Comparison of ENCODE assay signal across 17 cellular contexts in the genomic region with DNA sequence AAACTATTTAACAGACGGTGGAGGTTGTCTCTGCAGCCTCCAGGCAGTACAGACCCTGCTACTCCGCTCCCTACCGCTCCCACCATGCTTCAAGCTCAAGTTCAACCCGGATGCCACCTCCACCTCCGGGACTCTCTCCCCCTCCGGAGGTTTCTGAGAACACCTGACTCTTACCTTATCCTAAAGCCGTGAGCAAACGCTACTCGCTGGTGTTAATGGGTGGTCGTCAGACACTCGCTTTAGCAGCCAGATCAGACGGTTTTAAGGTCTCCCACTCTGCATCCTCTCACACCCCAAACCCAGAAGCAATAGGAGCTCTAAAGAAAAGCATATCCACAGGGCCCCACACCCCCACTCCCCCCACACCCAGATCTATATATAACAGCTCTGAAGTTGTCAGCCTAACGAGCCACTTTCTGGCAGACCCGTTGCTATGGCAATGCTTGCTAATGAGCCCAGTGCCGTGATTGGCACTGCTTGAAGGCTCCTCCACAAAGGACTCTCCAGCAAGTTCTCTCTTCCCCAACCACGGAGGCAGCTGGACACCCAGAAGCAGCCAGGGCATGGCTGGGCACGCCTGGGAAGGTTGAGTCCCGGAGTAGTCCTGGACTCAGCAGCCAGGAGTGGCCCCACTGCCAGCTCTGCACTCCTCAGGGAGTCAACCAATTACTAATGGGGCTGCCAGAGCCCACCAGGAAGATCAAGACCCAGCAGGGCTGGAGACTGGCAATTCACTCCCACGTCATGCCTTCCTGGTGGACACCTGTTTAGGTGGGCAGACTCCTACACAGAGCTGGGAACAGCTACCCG.
A peak's percentile ranks its signal among the peaks of the same experiment; 100 is the strongest.
DNase-seq lines count a peak whose midpoint lies in the region; ATAC-seq and TF ChIP-seq lines count a peak whose summit lies in the region.
"Had no signal": no experiment of that assay in that cellular context is flagged by ENCODE, and none has a peak within 500 bp of the region (broad histone marks: within the 10 kb centered on the region; RNA-seq: fewer than 3 reads in every experiment).

No MANE protein-coding gene starts in this region.

- H3K4me3 ChIP-seq in heart right ventricle (no peak overlapping the region), coronary artery (peak overlapping the region; percentile 9)
- H3K4me3 ChIP-seq: left lung, vagina had no signal

- peaks cover 5% of the 10 kb centered on the region for H3K36me3 Mint-ChIP-seq in neural crest cell (ENCODE audit: low read depth)
- no peaks in the 10 kb centered on the region for H3K36me3 Mint-ChIP-seq in activated CD4-positive, alpha-beta T cell treated with anti-CD3 and anti-CD28 coated beads, Interleukin-2, amount 10 ng/mL, durations not matched to agents 24 days and 14 days (ENCODE audit: low read depth)
- H3K36me3 Mint-ChIP-seq: activated naive CD8-positive, alpha-beta T cell treated with anti-CD3 and anti-CD28 coated beads for 36 hours; naive thymus-derived CD8-positive, alpha-beta T cell; stimulated activated memory B cell treated with anti-CD40 and anti-IgM and Interleukin-4, amounts not matched to agents 10 μg/mL and 1 μg/mL and 100 μg/mL, for 72 hours; T-cell had no signal

- no peaks in the 10 kb centered on the region for H3K27me3 ChIP-seq in heart right ventricle
- H3K27me3 ChIP-seq: vagina had no signal

- peaks cover 6 to 66% (median 17%) of the 10 kb centered on the region in 9 donors for H3K4me1 ChIP-seq in heart right ventricle

- no peaks in the 10 kb centered on the region for H3K9me3 ChIP-seq in heart right ventricle
- H3K9me3 ChIP-seq: left lung, vagina had no signal

- H3K27ac ChIP-seq in heart right ventricle (no peak overlapping the region), coronary artery (peak overlapping the region in 1 of 2 donors; percentile 38)
- H3K27ac ChIP-seq: left lung, vagina had no signal

- H3K4me3 Mint-ChIP-seq in neural crest cell: peak overlapping the region; percentile 36
- H3K4me3 Mint-ChIP-seq in activated CD4-positive, alpha-beta T cell treated with anti-CD3 and anti-CD28 coated beads, Interleukin-2, amount 10 ng/mL, durations not matched to agents 24 days and 14 days: no peak overlapping the region
- H3K4me3 Mint-ChIP-seq: activated naive CD8-positive, alpha-beta T cell treated with anti-CD3 and anti-CD28 coated beads for 36 hours; naive thymus-derived CD8-positive, alpha-beta T cell; stimulated activated memory B cell treated with anti-CD40 and anti-IgM and Interleukin-4, amounts not matched to agents 10 μg/mL and 1 μg/mL and 100 μg/mL, for 72 hours; T-cell had no signal

- ATAC-seq in left cardiac atrium (no peak), heart right ventricle (no peak)
- ATAC-seq: left lung; naive thymus-derived CD8-positive, alpha-beta T cell; stimulated activated memory B cell treated with anti-CD40 and anti-IgM and Interleukin-4, amounts not matched to agents 10 μg/mL and 1 μg/mL and 100 μg/mL, for 72 hours; T-cell had no signal

- peak; percentile 0 for DNase-seq in left cardiac atrium
- no peak for DNase-seq in heart right ventricle
- no peak for DNase-seq in coronary artery (ENCODE audit: low spot score)
- no peak for DNase-seq in neural crest cell (ENCODE audit: low read depth, low spot score)
- DNase-seq in NCI-H2171 (lab: John Stamatoyannopoulos, UW): no peak
- no peak for DNase-seq in KG1 (lab: John Stamatoyannopoulos, UW)
- DNase-seq in activated CD4-positive, alpha-beta T cell treated with anti-CD3 and anti-CD28 coated beads, Interleukin-2, amount 10 ng/mL, durations not matched to agents 24 days and 14 days: no peak
- no peak for DNase-seq in NCI-H774 (lab: John Stamatoyannopoulos, UW)
- DNase-seq: activated naive CD8-positive, alpha-beta T cell treated with anti-CD3 and anti-CD28 coated beads for 36 hours; COR-L47; left lung; naive thymus-derived CD8-positive, alpha-beta T cell; NCI-H1048; NCI-H226; T-cell had no signal

- no peak overlapping the region for H3K27ac Mint-ChIP-seq in neural crest cell (ENCODE audit: unreplicated experiment)
- no peak overlapping the region for H3K27ac Mint-ChIP-seq in activated CD4-positive, alpha-beta T cell treated with anti-CD3 and anti-CD28 coated beads, Interleukin-2, amount 10 ng/mL, durations not matched to agents 24 days and 14 days
- H3K27ac Mint-ChIP-seq: activated naive CD8-positive, alpha-beta T cell treated with anti-CD3 and anti-CD28 coated beads for 36 hours; naive thymus-derived CD8-positive, alpha-beta T cell; stimulated activated memory B cell treated with anti-CD40 and anti-IgM and Interleukin-4, amounts not matched to agents 10 μg/mL and 1 μg/mL and 100 μg/mL, for 72 hours; T-cell had no signal

- peaks cover 41% of the 10 kb centered on the region for H3K4me1 Mint-ChIP-seq in neural crest cell
- H3K4me1 Mint-ChIP-seq in activated CD4-positive, alpha-beta T cell treated with anti-CD3 and anti-CD28 coated beads, Interleukin-2, amount 10 ng/mL, durations not matched to agents 24 days and 14 days: no peaks in the 10 kb centered on the region
- H3K4me1 Mint-ChIP-seq: activated naive CD8-positive, alpha-beta T cell treated with anti-CD3 and anti-CD28 coated beads for 36 hours; stimulated activated memory B cell treated with anti-CD40 and anti-IgM and Interleukin-4, amounts not matched to agents 10 μg/mL and 1 μg/mL and 100 μg/mL, for 72 hours; T-cell had no signal

- H3K27me3 Mint-ChIP-seq in neural crest cell (ENCODE audit: low read depth): no peaks in the 10 kb centered on the region
- H3K27me3 Mint-ChIP-seq in activated CD4-positive, alpha-beta T cell treated with anti-CD3 and anti-CD28 coated beads, Interleukin-2, amount 10 ng/mL, durations not matched to agents 24 days and 14 days: no peaks in the 10 kb centered on the region
- H3K27me3 Mint-ChIP-seq: activated naive CD8-positive, alpha-beta T cell treated with anti-CD3 and anti-CD28 coated beads for 36 hours; naive thymus-derived CD8-positive, alpha-beta T cell; T-cell had no signal

- no peak for TF ChIP-seq CTCF in heart right ventricle (IDR thresholded peaks at IDR 0.05)
- TF ChIP-seq CTCF in coronary artery (IDR thresholded peaks at IDR 0.05): no peak
- TF ChIP-seq CTCF in neural crest cell (conservative IDR thresholded peaks at IDR 0.05): no peak

- no peaks in the 10 kb centered on the region for H3K9me3 Mint-ChIP-seq in neural crest cell
- no peaks in the 10 kb centered on the region for H3K9me3 Mint-ChIP-seq in activated CD4-positive, alpha-beta T cell treated with anti-CD3 and anti-CD28 coated beads, Interleukin-2, amount 10 ng/mL, durations not matched to agents 24 days and 14 days
- H3K9me3 Mint-ChIP-seq: activated naive CD8-positive, alpha-beta T cell treated with anti-CD3 and anti-CD28 coated beads for 36 hours; naive thymus-derived CD8-positive, alpha-beta T cell; stimulated activated memory B cell treated with anti-CD40 and anti-IgM and Interleukin-4, amounts not matched to agents 10 μg/mL and 1 μg/mL and 100 μg/mL, for 72 hours; T-cell had no signal

- H3K36me3 ChIP-seq in heart right ventricle: peaks cover 0 to 35% (median 0%) of the 10 kb centered on the region in 9 donors
- H3K36me3 ChIP-seq: left lung, vagina had no signal

- WGBS in heart right ventricle, 2 donors: 54 to 55% methylated on average over 20 of the region's 20 CpGs

- intact Hi-C loops in left cardiac atrium (cut with DNase I): no loop called here
- intact Hi-C loops in heart right ventricle (cut with DNase I): no loop called here
- intact Hi-C loops in activated CD4-positive, alpha-beta T cell treated with anti-CD3 and anti-CD28 coated beads, Interleukin-2, amount 10 ng/mL, durations not matched to agents 24 days and 14 days (cut with micrococcal nuclease): no loop called here
